11 cellular contexts compared by ENCODE assay signal in the genomic region with DNA sequence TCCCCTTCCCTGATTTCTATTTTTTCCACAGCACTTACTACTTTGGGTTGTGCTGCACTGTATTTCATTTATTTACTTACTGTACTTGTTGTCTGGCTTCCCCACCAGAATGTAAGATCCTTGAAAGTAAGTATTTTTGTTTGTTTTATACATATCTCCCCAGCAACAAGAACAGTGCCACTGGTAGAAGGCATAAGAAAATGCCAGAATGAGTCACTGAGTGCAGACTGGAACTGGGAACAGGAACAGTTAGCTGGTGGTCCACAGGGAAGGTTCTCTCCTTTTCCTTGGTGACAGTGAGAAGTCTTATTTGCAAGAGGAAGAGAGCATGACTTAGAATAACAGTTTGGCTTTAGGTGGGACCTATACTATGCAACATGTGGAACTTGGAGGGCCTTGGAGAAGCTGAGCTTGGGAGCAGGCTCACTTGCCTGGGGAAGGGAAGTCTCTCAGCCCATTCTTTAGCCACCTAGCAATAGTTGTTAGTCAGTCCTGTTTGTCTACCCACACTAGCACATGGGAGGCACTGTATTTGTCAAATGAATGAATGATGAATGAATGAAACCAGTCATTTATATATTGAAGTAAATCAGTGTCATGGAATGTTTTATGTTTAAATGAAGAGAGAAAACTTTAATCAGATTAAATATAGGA.
DNase-seq lines count a peak whose midpoint lies in the region; ATAC-seq and TF ChIP-seq lines count a peak whose summit lies in the region.
"Had no signal": no experiment of that assay in that cellular context is flagged by ENCODE, and none has a peak within 500 bp of the region (broad histone marks: within the 10 kb centered on the region; RNA-seq: fewer than 3 reads in every experiment).

No MANE protein-coding gene starts in this region.

- H3K27me3 ChIP-seq in right cardiac atrium (ENCODE audit: control insufficient read depth, insufficient read depth), result no peaks in the 10 kb centered on the region

- intact Hi-C loops in right cardiac atrium (cut with DNase I), result no loop called here

- H3K27me3 Mint-ChIP-seq in activated T-cell treated with anti-CD3 and anti-CD28 coated beads, Interleukin-2, amount 50 U/mL, for 72 hours (ENCODE audit: low read depth), result no peaks in the 10 kb centered on the region
- H3K27me3 Mint-ChIP-seq in stimulated activated naive B cell treated with anti-CD40 and anti-IgM and Interleukin-4, amounts not matched to agents 10 μg/mL and 1 μg/mL and 100 μg/mL, for 72 hours, result no peaks in the 10 kb centered on the region
- H3K27me3 Mint-ChIP-seq: CD4-positive, CD25-positive, alpha-beta regulatory T cell had no signal

- peak in 1 of 2 donors; percentile 39 for ATAC-seq in activated T-cell treated with anti-CD3 and anti-CD28 coated beads, Interleukin-2, amount 50 U/mL, for 72 hours (replicated peaks in 1 of 2)
- ATAC-seq in HG02884 (IDR thresholded peaks at IDR 0.05; ENCODE audit: unreplicated experiment) (peak; percentile 41), right cardiac atrium (no peak), HG03565 (IDR thresholded peaks at IDR 0.05; ENCODE audit: unreplicated experiment) (no peak)
- peak; percentile 16 to 41 for ATAC-seq in stimulated activated naive B cell treated with anti-CD40 and anti-IgM and Interleukin-4, amounts not matched to agents 10 μg/mL and 1 μg/mL and 100 μg/mL, for 72 hours (replicated peaks)
- ATAC-seq: HCT116 had no signal

- peak overlapping the region in 1 of 2 donors; percentile 28 for H3K4me3 Mint-ChIP-seq in activated T-cell treated with anti-CD3 and anti-CD28 coated beads, Interleukin-2, amount 50 U/mL, for 72 hours
- H3K4me3 Mint-ChIP-seq in stimulated activated naive B cell treated with anti-CD40 and anti-IgM and Interleukin-4, amounts not matched to agents 10 μg/mL and 1 μg/mL and 100 μg/mL, for 72 hours, result no peak overlapping the region
- H3K4me3 Mint-ChIP-seq: CD4-positive, CD25-positive, alpha-beta regulatory T cell had no signal

- H3K36me3 Mint-ChIP-seq in activated T-cell treated with anti-CD3 and anti-CD28 coated beads, Interleukin-2, amount 50 U/mL, for 72 hours (ENCODE audit: insufficient read depth in 2 of 2), result peaks cover 3 to 4% of the 10 kb centered on the region in 2 donors
- H3K36me3 Mint-ChIP-seq in stimulated activated naive B cell treated with anti-CD40 and anti-IgM and Interleukin-4, amounts not matched to agents 10 μg/mL and 1 μg/mL and 100 μg/mL, for 72 hours, result peaks cover 9 to 17% of the 10 kb centered on the region in 2 donors

- peak overlapping the region; percentile 51 for H3K27ac Mint-ChIP-seq in activated T-cell treated with anti-CD3 and anti-CD28 coated beads, Interleukin-2, amount 50 U/mL, for 72 hours
- no peak overlapping the region for H3K27ac Mint-ChIP-seq in stimulated activated naive B cell treated with anti-CD40 and anti-IgM and Interleukin-4, amounts not matched to agents 10 μg/mL and 1 μg/mL and 100 μg/mL, for 72 hours
- H3K27ac Mint-ChIP-seq: CD4-positive, CD25-positive, alpha-beta regulatory T cell had no signal

- peaks cover 0 to 2% of the 10 kb centered on the region in 2 donors for H3K9me3 Mint-ChIP-seq in activated T-cell treated with anti-CD3 and anti-CD28 coated beads, Interleukin-2, amount 50 U/mL, for 72 hours
- H3K9me3 Mint-ChIP-seq in stimulated activated naive B cell treated with anti-CD40 and anti-IgM and Interleukin-4, amounts not matched to agents 10 μg/mL and 1 μg/mL and 100 μg/mL, for 72 hours, result peaks cover 5% of the 10 kb centered on the region in 2 donors

- H3K9me3 ChIP-seq in right cardiac atrium (ENCODE audit: control insufficient read depth, low read length), result no peaks in the 10 kb centered on the region

- no peaks in the 10 kb centered on the region for H3K4me1 ChIP-seq in right cardiac atrium (ENCODE audit: control insufficient read depth, insufficient read depth, low read length)

- peaks cover 24% of the 10 kb centered on the region for H3K4me1 Mint-ChIP-seq in activated T-cell treated with anti-CD3 and anti-CD28 coated beads, Interleukin-2, amount 50 U/mL, for 72 hours (ENCODE audit: low read depth)
- H3K4me1 Mint-ChIP-seq in stimulated activated naive B cell treated with anti-CD40 and anti-IgM and Interleukin-4, amounts not matched to agents 10 μg/mL and 1 μg/mL and 100 μg/mL, for 72 hours, result peaks cover 16 to 40% of the 10 kb centered on the region in 2 donors
- H3K4me1 Mint-ChIP-seq: CD4-positive, CD25-positive, alpha-beta regulatory T cell had no signal

- no peak overlapping the region for H3K27ac ChIP-seq in right cardiac atrium (ENCODE audit: low read length)

- TF ChIP-seq CTCF in astrocyte of the cerebellum (IDR thresholded peaks at IDR 0.05; ENCODE audit: low read depth, low read length, missing control alignments) (no peak), GM13977 (IDR thresholded peaks at IDR 0.05; ENCODE audit: extremely low read depth, insufficient read depth, missing control alignments) (no peak)

- H3K4me3 ChIP-seq in astrocyte of the cerebellum (ENCODE audit: low read depth, low read length) (no peak overlapping the region), right cardiac atrium (ENCODE audit: low read length) (no peak overlapping the region)

- no peak for DNase-seq in activated T-cell treated with anti-CD3 and anti-CD28 coated beads, Interleukin-2, amount 50 U/mL, for 72 hours
- DNase-seq in activated T-cell treated with anti-CD3 and anti-CD28 coated beads for 4 hours, result no peak
- DNase-seq in astrocyte of the cerebellum (ENCODE audit: low read depth), result peak; percentile 20
- DNase-seq in stimulated activated naive B cell treated with anti-CD40 and anti-IgM and Interleukin-4, amounts not matched to agents 10 μg/mL and 1 μg/mL and 100 μg/mL, for 72 hours, result no peak
- DNase-seq in right cardiac atrium, result no peak
- DNase-seq in GM13977 (ENCODE audit: low spot score), result no peak
- DNase-seq: CD4-positive, CD25-positive, alpha-beta regulatory T cell; NCI-H2171 had no signal

- in situ Hi-C loops in astrocyte of the cerebellum (cut with HindIII; ENCODE audit: low sequenced_read_pairs) (no loop called here), GM13977 (cut with MboI; ENCODE audit: low pct_unique_long_range_greater_than_20kb, low sequenced_read_pairs, unreplicated experiment) (no loop called here)

Comparison
In these comparisons a context has a peak if more than half of its experiments do, and no peak if none do; other contexts are left out.
1. ATAC-seq: peak in HG02884 (single experiment) and stimulated activated naive B cell treated with anti-CD40 and anti-IgM and Interleukin-4, amounts not matched to agents 10 μg/mL and 1 μg/mL and 100 μg/mL, for 72 hours (2 of 2); none in right cardiac atrium (0 of 2) and HG03565 (single experiment).